ENCODE assay signal across 9 cellular contexts in genomic region chr13:40189885-40190655, GRCh38.
DNase-seq lines count a peak whose midpoint lies in the region; ATAC-seq and TF ChIP-seq lines count a peak whose summit lies in the region.
"Had no signal": no experiment of that assay in that cellular context is flagged by ENCODE, and none has a peak within 500 bp of the region (broad histone marks: within the 10 kb centered on the region; RNA-seq: fewer than 3 reads in every experiment).

No MANE protein-coding gene starts in this region.

- DNase-seq in T-helper 2 cell treated with Interferon-gamma antibody and Interleukin-4, amounts not matched to agents 5 μg/mL and 100 μg/mL, for 36 hours (ENCODE audit: low spot score): no peak
- DNase-seq in T-helper 2 cell (no peak), coronary artery (ENCODE audit: low spot score) (no peak), midbrain (lab: John Stamatoyannopoulos, UW) (peak; percentile 82), thoracic aorta (ENCODE audit: low spot score) (no peak), NCI-H748 (lab: John Stamatoyannopoulos, UW; ENCODE audit: unreplicated experiment) (no peak), NCI-H128 (lab: John Stamatoyannopoulos, UW; ENCODE audit: unreplicated experiment) (no peak)

- H3K4me3 ChIP-seq in coronary artery (no peak overlapping the region), thoracic aorta (no peak overlapping the region)
- H3K4me3 ChIP-seq: A549 had no signal

- H3K4me3 Mint-ChIP-seq in T-helper 2 cell treated with Interferon-gamma antibody and Interleukin-4, amounts not matched to agents 5 μg/mL and 100 μg/mL, for 36 hours: peak overlapping the region; percentile 80

- peak overlapping the region; percentile 91 for H3K27ac Mint-ChIP-seq in T-helper 2 cell treated with Interferon-gamma antibody and Interleukin-4, amounts not matched to agents 5 μg/mL and 100 μg/mL, for 36 hours

- H3K27me3 Mint-ChIP-seq in T-helper 2 cell treated with Interferon-gamma antibody and Interleukin-4, amounts not matched to agents 5 μg/mL and 100 μg/mL, for 36 hours (ENCODE audit: low read depth): peaks cover 4% of the 10 kb centered on the region

- ATAC-seq in thoracic aorta (ENCODE audit: insufficient number of reproducible peaks, low FRiP score, low read depth) (no peak), GM21723 (IDR thresholded peaks at IDR 0.05; ENCODE audit: unreplicated experiment) (no peak)

- peaks cover 64% of the 10 kb centered on the region for H3K4me1 Mint-ChIP-seq in T-helper 2 cell treated with Interferon-gamma antibody and Interleukin-4, amounts not matched to agents 5 μg/mL and 100 μg/mL, for 36 hours (ENCODE audit: low read depth)

- H3K9me3 ChIP-seq in thoracic aorta: no peaks in the 10 kb centered on the region
- H3K9me3 ChIP-seq: A549 had no signal

- no peaks in the 10 kb centered on the region for H3K36me3 Mint-ChIP-seq in T-helper 2 cell treated with Interferon-gamma antibody and Interleukin-4, amounts not matched to agents 5 μg/mL and 100 μg/mL, for 36 hours (ENCODE audit: low read depth)

- H3K27me3 ChIP-seq in thoracic aorta (replicated peaks; ENCODE audit: insufficient read depth): no peaks in the 10 kb centered on the region

- no peaks in the 10 kb centered on the region for H3K36me3 ChIP-seq in thoracic aorta

- H3K9me3 Mint-ChIP-seq in T-helper 2 cell treated with Interferon-gamma antibody and Interleukin-4, amounts not matched to agents 5 μg/mL and 100 μg/mL, for 36 hours: no peaks in the 10 kb centered on the region

- H3K4me1 ChIP-seq in thoracic aorta (ENCODE audit: control insufficient read depth in 1 of 2, low read depth in 2 of 2): peaks cover 46 to 63% of the 10 kb centered on the region in 2 donors

- H3K27ac ChIP-seq in coronary artery: peak overlapping the region; percentile 73 to 93
- peak overlapping the region; percentile 89 to 94 for H3K27ac ChIP-seq in thoracic aorta

- no peak for TF ChIP-seq CTCF in coronary artery (IDR thresholded peaks at IDR 0.05)
- TF ChIP-seq CTCF in thoracic aorta (IDR thresholded peaks at IDR 0.05): no peak
